ENCODE assay signal across 14 cellular contexts in the genomic region with DNA sequence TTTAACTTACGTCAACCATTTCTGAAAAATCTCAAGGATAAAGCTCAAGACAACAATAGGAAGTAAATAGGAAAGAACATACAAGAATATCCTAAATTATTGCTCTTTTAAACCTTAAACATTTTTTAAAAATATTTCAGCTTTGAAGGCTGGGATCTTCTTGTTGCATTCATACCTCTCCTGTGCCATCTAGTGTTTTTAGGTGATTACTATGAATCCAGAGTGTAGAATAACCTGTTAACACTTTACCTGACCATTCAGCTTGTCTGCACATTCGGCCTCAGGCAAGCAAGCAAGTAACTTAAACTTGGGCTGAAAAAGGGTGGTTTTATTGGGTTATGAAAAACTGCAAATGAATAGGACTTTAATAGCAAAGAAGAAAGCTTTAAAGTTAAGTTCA.
DNase-seq lines count a peak whose midpoint lies in the region; TF ChIP-seq lines count a peak whose summit lies in the region.
"Had no signal": no experiment of that assay in that cellular context is flagged by ENCODE, and none has a peak within 500 bp of the region (broad histone marks: within the 10 kb centered on the region; RNA-seq: fewer than 3 reads in every experiment).

No MANE protein-coding gene starts in this region.

- H3K4me1 ChIP-seq in OCI-LY3 (ENCODE audit: low read length): no peaks in the 10 kb centered on the region

- no peaks in the 10 kb centered on the region for H3K27me3 ChIP-seq in OCI-LY3 (ENCODE audit: low read depth, low read length)
- H3K27me3 ChIP-seq: ovary had no signal

- TF ChIP-seq CTCF in OCI-LY3 (IDR thresholded peaks at IDR 0.05; ENCODE audit: low read depth, low read length) (peak; percentile 47), epithelial cell of proximal tubule (conservative IDR thresholded peaks at IDR 0.05; ENCODE audit: low read depth, low read length) (peak; percentile 66), osteocyte (IDR thresholded peaks at IDR 0.05) (peak; percentile 65)

- H3K9me3 Mint-ChIP-seq in osteocyte (ENCODE audit: unreplicated experiment): peaks cover 4% of the 10 kb centered on the region

- H3K27me3 Mint-ChIP-seq in osteocyte (ENCODE audit: unreplicated experiment): no peaks in the 10 kb centered on the region
- H3K27me3 Mint-ChIP-seq: activated naive CD8-positive, alpha-beta T cell treated with anti-CD3 and anti-CD28 coated beads, Interleukin-2, amount 50 U/mL, for 24 hours; IgD-negative memory B cell had no signal

- peaks cover 17% of the 10 kb centered on the region for H3K4me1 Mint-ChIP-seq in osteocyte (ENCODE audit: unreplicated experiment)
- H3K4me1 Mint-ChIP-seq: activated naive CD8-positive, alpha-beta T cell treated with anti-CD3 and anti-CD28 coated beads, Interleukin-2, amount 50 U/mL, for 24 hours had no signal

- peaks cover 4% of the 10 kb centered on the region for H3K36me3 Mint-ChIP-seq in osteocyte (ENCODE audit: unreplicated experiment)
- H3K36me3 Mint-ChIP-seq: IgD-negative memory B cell had no signal

- H3K9me3 ChIP-seq in OCI-LY3 (ENCODE audit: insufficient read depth, low read length): no peaks in the 10 kb centered on the region
- H3K9me3 ChIP-seq: ovary had no signal

- no peak overlapping the region for H3K4me2 ChIP-seq in OCI-LY3 (ENCODE audit: low read length)

- H3K79me2 ChIP-seq in OCI-LY3 (ENCODE audit: low read length): no peaks in the 10 kb centered on the region

- H3K27ac ChIP-seq in OCI-LY3 (ENCODE audit: low read length): no peak overlapping the region
- H3K27ac ChIP-seq: ovary had no signal

- DNase-seq in NCI-H2171 treated with DMSO at 0.1 percent for 48 hours (lab: John Stamatoyannopoulos, UW) (peak; percentile 2), NCI-H2171 (lab: John Stamatoyannopoulos, UW) (no peak), epithelial cell of proximal tubule (ENCODE audit: low read depth) (no peak), osteocyte (ENCODE audit: extremely low spot score, unreplicated experiment) (no peak)
- DNase-seq in stimulated activated CD4-positive, alpha-beta T cell treated with anti-CD3 and anti-CD28 coated beads, Interleukin-4, amount 100 ng/mL, for 24 hours: no peak
- no peak for DNase-seq in effector CD8-positive, alpha-beta T cell (lab: John Stamatoyannopoulos, UW)
- DNase-seq in activated CD4-positive, alpha-beta T cell treated with anti-CD3 and anti-CD28 coated beads, Interleukin-2, amount 50 U/mL, for 1 hour: no peak
- DNase-seq: activated naive CD8-positive, alpha-beta T cell treated with anti-CD3 and anti-CD28 coated beads, Interleukin-2, amount 50 U/mL, for 24 hours; islet precursor cell; ovary; stimulated activated CD4-positive, alpha-beta T cell treated with anti-CD3 and anti-CD28 coated beads, Interleukin-2, amount 100 ng/mL, for 24 hours; stimulated activated naive CD4-positive, alpha-beta T cell treated with Interleukin-2 at 50 U/mL for 16 hours had no signal

- H3K36me3 ChIP-seq in OCI-LY3 (replicated peaks; ENCODE audit: low read depth, low read length): no peaks in the 10 kb centered on the region
- H3K36me3 ChIP-seq: ovary had no signal

- no peaks in the 10 kb centered on the region for H4K20me1 ChIP-seq in OCI-LY3 (ENCODE audit: insufficient read depth, low read length)

- H3K4me3 Mint-ChIP-seq in osteocyte (ENCODE audit: unreplicated experiment): no peak overlapping the region
- H3K4me3 Mint-ChIP-seq: activated naive CD8-positive, alpha-beta T cell treated with anti-CD3 and anti-CD28 coated beads, Interleukin-2, amount 50 U/mL, for 24 hours; IgD-negative memory B cell had no signal

- no peak overlapping the region for H3K4me3 ChIP-seq in OCI-LY3 (ENCODE audit: low read length)
- H3K4me3 ChIP-seq in epithelial cell of proximal tubule (ENCODE audit: low read depth, low read length): no peak overlapping the region
- H3K4me3 ChIP-seq: ovary had no signal

- no peak overlapping the region for H3K27ac Mint-ChIP-seq in osteocyte (ENCODE audit: unreplicated experiment)
- H3K27ac Mint-ChIP-seq: activated naive CD8-positive, alpha-beta T cell treated with anti-CD3 and anti-CD28 coated beads, Interleukin-2, amount 50 U/mL, for 24 hours; IgD-negative memory B cell had no signal

- H3K9ac ChIP-seq in OCI-LY3 (ENCODE audit: low read length): no peak overlapping the region

- H2AFZ ChIP-seq in OCI-LY3 (ENCODE audit: low read depth, low read length): no peak overlapping the region
